8 cellular contexts compared by ENCODE assay signal in the genomic region with DNA sequence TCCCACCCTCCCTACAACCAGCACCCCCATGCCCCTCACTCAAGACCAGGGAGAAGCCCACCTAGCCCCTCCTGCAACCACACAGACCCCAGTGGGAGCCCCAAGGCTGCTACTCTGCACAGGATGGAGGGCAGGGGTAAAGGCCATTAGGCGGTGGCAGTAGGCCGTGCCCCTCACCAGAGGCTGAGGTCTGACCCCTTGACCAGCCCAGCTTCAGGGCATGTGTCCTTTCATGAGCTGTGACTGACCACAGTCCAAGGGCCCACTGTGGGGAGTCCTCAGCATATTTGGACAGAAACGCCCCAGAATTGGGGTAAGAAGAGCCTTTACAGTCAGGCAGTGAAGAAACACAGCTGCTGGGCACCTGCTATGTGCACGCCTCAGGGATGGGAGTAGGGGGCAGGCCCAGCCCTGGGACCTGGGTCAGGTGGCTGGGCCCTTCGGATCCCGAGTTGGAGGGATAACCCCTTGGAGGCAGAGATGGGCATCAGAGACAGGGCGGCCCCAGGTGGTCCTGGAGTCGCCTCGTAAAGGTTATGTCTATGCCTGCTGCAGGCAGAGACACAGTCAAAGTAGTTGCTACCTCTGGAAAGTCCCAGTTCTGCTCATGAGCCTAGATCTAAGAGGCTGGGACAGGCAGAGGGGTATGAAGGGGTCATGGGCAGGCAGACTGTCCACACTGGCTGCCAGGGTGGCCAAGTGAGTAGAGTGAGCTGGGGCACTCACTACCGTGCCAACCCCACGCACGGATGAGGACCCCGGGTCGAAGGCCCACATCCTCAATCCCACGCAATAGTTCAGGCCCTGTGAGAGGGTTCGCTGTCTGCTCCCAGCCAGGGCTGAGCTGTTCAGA. TPM values are rescaled to one million over a fixed set of nuclear protein-coding genes. Genes with fewer than 3 reads are reported as not detected.
DNase-seq lines count a peak whose midpoint lies in the region; ATAC-seq and TF ChIP-seq lines count a peak whose summit lies in the region.

No MANE protein-coding gene starts in this region.

- H3K27me3 Mint-ChIP-seq in natural killer cell treated with Interleukin-12 subunit alpha and Interleukin-12 subunit beta and Interleukin-15 and Interleukin-18, amount 100 ng/mL, for 72 hours: no peaks in the 10 kb centered on the region

- no peaks in the 10 kb centered on the region for H4K20me1 ChIP-seq in MM.1S (ENCODE audit: insufficient read depth, low read length)

- H3K9ac ChIP-seq in MM.1S (ENCODE audit: low read length) (no peak overlapping the region), colonic mucosa (ENCODE audit: low read depth in 2 of 2, low read length in 2 of 2) (peak overlapping the region; percentile 85 to 91)

- peak overlapping the region; percentile 93 to 95 for H3K27ac Mint-ChIP-seq in natural killer cell treated with Interleukin-12 subunit alpha and Interleukin-12 subunit beta and Interleukin-15 and Interleukin-18, amount 100 ng/mL, for 72 hours

- POLR2A ChIA-PET in AG04450 (lab: Yijun Ruan, JAX): interaction anchor here (0.6 to 1.2 kb wide), 2 partner anchors 37 to 134 kb away, joined by 3 read pairs; partner anchors contain the start of gene ZBTB45

- no peaks in the 10 kb centered on the region for H3K9me2 ChIP-seq in MM.1S (replicated peaks; ENCODE audit: insufficient read depth, low read length)

- H3K36me3 ChIP-seq in MM.1S (replicated peaks; ENCODE audit: insufficient read depth, low read length) (peaks cover 10% of the 10 kb centered on the region; the same call in 1 of the 2 replicates), colonic mucosa (no peaks in the 10 kb centered on the region)

- H3K9me3 Mint-ChIP-seq in natural killer cell treated with Interleukin-12 subunit alpha and Interleukin-12 subunit beta and Interleukin-15 and Interleukin-18, amount 100 ng/mL, for 72 hours: no peaks in the 10 kb centered on the region

- H3K36me3 Mint-ChIP-seq in natural killer cell treated with Interleukin-12 subunit alpha and Interleukin-12 subunit beta and Interleukin-15 and Interleukin-18, amount 100 ng/mL, for 72 hours: peaks cover 14% of the 10 kb centered on the region

- DNase-seq in AG04450 (ENCODE audit: low read depth, low spot score): no peak
- DNase-seq in MM.1S: no peak
- DNase-seq in colonic mucosa: no peak
- DNase-seq in natural killer cell treated with Interleukin-12 subunit alpha and Interleukin-12 subunit beta and Interleukin-15 and Interleukin-18, amount 100 ng/mL, for 72 hours (ENCODE audit: low spot score): no peak
- DNase-seq in NCI-H1417 treated with DMSO at 0.1 percent for 48 hours (lab: John Stamatoyannopoulos, UW): no peak
- DNase-seq in NCI-H226: no peak
- DNase-seq in activated CD4-positive, CD25-positive, alpha-beta regulatory T cell treated with anti-CD3 and anti-CD28 coated beads, Interleukin-2, amount 50 U/mL, for 72 hours: no peak
- no peak for DNase-seq in mesenteric fat pad (ENCODE audit: low spot score)

- H3K4me3 Mint-ChIP-seq in natural killer cell treated with Interleukin-12 subunit alpha and Interleukin-12 subunit beta and Interleukin-15 and Interleukin-18, amount 100 ng/mL, for 72 hours: peak overlapping the region; percentile 90

- intact Hi-C loops in colonic mucosa (cut with DNase I): no loop called here

- H3K4me2 ChIP-seq in MM.1S (ENCODE audit: low read depth, low read length): peak overlapping the region; percentile 90; the same call in 1 of the 2 replicates

- peaks cover 24% of the 10 kb centered on the region for H3K79me2 ChIP-seq in MM.1S (ENCODE audit: low read length)

- CTCF ChIA-PET in AG04450 (lab: Charles Lee): no interaction called here

- H3F3A ChIP-seq in MM.1S (ENCODE audit: insufficient read depth, low read length): peaks cover 3% of the 10 kb centered on the region; the same call in 1 of the 2 replicates

- H3K4me1 ChIP-seq in MM.1S (ENCODE audit: low read length) (0 out of 2 replicates have a peak, but pooled peaks cover 10% of the 10 kb centered on the region), colonic mucosa (peaks cover 6% of the 10 kb centered on the region)

- no peak for ATAC-seq in natural killer cell treated with Interleukin-12 subunit alpha and Interleukin-12 subunit beta and Interleukin-15 and Interleukin-18, amount 100 ng/mL, for 72 hours

- peak overlapping the region; percentile 97 for H3K4me3 ChIP-seq in AG04450 (ENCODE audit: low read depth, low read length)
- H3K4me3 ChIP-seq in MM.1S (ENCODE audit: low read length): peak overlapping the region; percentile 87; the same call in 1 of the 2 replicates
- peak overlapping the region; percentile 85 for H3K4me3 ChIP-seq in colonic mucosa

- no peaks in the 10 kb centered on the region for H3K27me3 ChIP-seq in AG04450 (ENCODE audit: control insufficient read depth, insufficient read depth, low read length)
- H3K27me3 ChIP-seq in MM.1S (replicated peaks; ENCODE audit: insufficient read depth, low read length): no peaks in the 10 kb centered on the region
- H3K27me3 ChIP-seq in colonic mucosa: no peaks in the 10 kb centered on the region

- TF ChIP-seq CTCF in AG04450 (IDR thresholded peaks at IDR 0.05; ENCODE audit: low read depth, low read length) (no peak), MM.1S (IDR thresholded peaks at IDR 0.05; ENCODE audit: low read length) (no peak), colonic mucosa (IDR thresholded peaks at IDR 0.05) (no peak)

- H3K9me3 ChIP-seq in AG04450 (ENCODE audit: control insufficient read depth, insufficient read depth, low read length) (no peaks in the 10 kb centered on the region; the same call in 1 of the 2 replicates), MM.1S (replicated peaks; ENCODE audit: insufficient read depth, low read length) (no peaks in the 10 kb centered on the region), colonic mucosa (no peaks in the 10 kb centered on the region)

- H2AFZ ChIP-seq in MM.1S (ENCODE audit: low read length): no peak overlapping the region

- peak overlapping the region; percentile 99 for H3K27ac ChIP-seq in AG04450 (ENCODE audit: low read depth, low read length)
- no peak overlapping the region; the same call in 1 of the 2 replicates for H3K27ac ChIP-seq in MM.1S (ENCODE audit: low read length)
- H3K27ac ChIP-seq in colonic mucosa: peak overlapping the region; percentile 94

- peaks cover 21 to 28% of the 10 kb centered on the region in 2 donors for H3K4me1 Mint-ChIP-seq in natural killer cell treated with Interleukin-12 subunit alpha and Interleukin-12 subunit beta and Interleukin-15 and Interleukin-18, amount 100 ng/mL, for 72 hours (ENCODE audit: low read depth in 2 of 2)

RNA-seq across cellular contexts. Expression of gene RPS5, which starts 1.5 kb away (rescaled TPM):
- polyA plus RNA-seq in AG04450 (2011; rRNA removed): 1,927 and 2,646 TPM in 2 replicates
- 1,056 and 1,413 TPM in 2 replicates for polyA minus RNA-seq in AG04450 (2011; rRNA and poly(A)+ RNA removed)
- 100 to 1,000 TPM; 781 to 884 TPM for total RNA-seq in colonic mucosa
- total RNA-seq in natural killer cell treated with Interleukin-12 subunit alpha and Interleukin-12 subunit beta and Interleukin-15 and Interleukin-18, amount 100 ng/mL, for 72 hours: 100 to 1,000 TPM; 757 to 786 TPM
- total RNA-seq in mesenteric fat pad: 673 TPM

RNA-seq across cellular contexts. Expression of gene ZNF837, which starts 4.7 kb away (rescaled TPM):
- 0.33 and 0.37 TPM in 2 replicates for polyA plus RNA-seq in AG04450 (2011; rRNA removed)
- polyA minus RNA-seq in AG04450 (2011; rRNA and poly(A)+ RNA removed): 0.17 and 0.32 TPM in 2 replicates
- 1 to 10 TPM; 1.8 to 2.6 TPM for total RNA-seq in colonic mucosa
- under 1 TPM; 0.71 to 0.86 TPM for total RNA-seq in natural killer cell treated with Interleukin-12 subunit alpha and Interleukin-12 subunit beta and Interleukin-15 and Interleukin-18, amount 100 ng/mL, for 72 hours
- total RNA-seq in mesenteric fat pad: 0.48 TPM

RNA-seq across cellular contexts. Expression of gene RNF225, which starts 9.9 kb away (rescaled TPM):
- not detected in 2 replicates for polyA plus RNA-seq in AG04450 (2011; rRNA removed)
- polyA minus RNA-seq in AG04450 (2011; rRNA and poly(A)+ RNA removed): not detected in 2 replicates
- not detected for total RNA-seq in colonic mucosa
- total RNA-seq in natural killer cell treated with Interleukin-12 subunit alpha and Interleukin-12 subunit beta and Interleukin-15 and Interleukin-18, amount 100 ng/mL, for 72 hours: 1 to 10 TPM in 1 of 2 donors, under 1 TPM in 1; 0.59 to 3.2 TPM
- not detected for total RNA-seq in mesenteric fat pad

RNA-seq across cellular contexts. Expression of gene ZNF584, which starts 22.9 kb away (rescaled TPM):
- 11.9 and 14.3 TPM in 2 replicates for polyA plus RNA-seq in AG04450 (2011; rRNA removed)
- 13.9 and 15.7 TPM in 2 replicates for polyA minus RNA-seq in AG04450 (2011; rRNA and poly(A)+ RNA removed)
- total RNA-seq in colonic mucosa (1 to 10 TPM; 5.9 to 8.5 TPM), mesenteric fat pad (15.4 TPM)
- total RNA-seq in natural killer cell treated with Interleukin-12 subunit alpha and Interleukin-12 subunit beta and Interleukin-15 and Interleukin-18, amount 100 ng/mL, for 72 hours: 10 to 100 TPM in 1 of 2 donors, 1 to 10 TPM in 1; 8.4 to 18.5 TPM

RNA-seq across cellular contexts. Expression of gene ZNF497, which starts 23.0 kb away (rescaled TPM):
- polyA plus RNA-seq in AG04450 (2011; rRNA removed): 0.06 TPM in 2 replicates
- polyA minus RNA-seq in AG04450 (2011; rRNA and poly(A)+ RNA removed): 0.13 and 0.18 TPM in 2 replicates
- 1 to 10 TPM in 1 of 2 donors, under 1 TPM in 1; 0.98 to 1.9 TPM for total RNA-seq in colonic mucosa
- 1 to 10 TPM in 1 of 2 donors, under 1 TPM in 1; 0.52 to 1.4 TPM for total RNA-seq in natural killer cell treated with Interleukin-12 subunit alpha and Interleukin-12 subunit beta and Interleukin-15 and Interleukin-18, amount 100 ng/mL, for 72 hours
- total RNA-seq in mesenteric fat pad: 0.19 TPM
